ENCODE assay signal across 1 cellular context in the genomic region with DNA sequence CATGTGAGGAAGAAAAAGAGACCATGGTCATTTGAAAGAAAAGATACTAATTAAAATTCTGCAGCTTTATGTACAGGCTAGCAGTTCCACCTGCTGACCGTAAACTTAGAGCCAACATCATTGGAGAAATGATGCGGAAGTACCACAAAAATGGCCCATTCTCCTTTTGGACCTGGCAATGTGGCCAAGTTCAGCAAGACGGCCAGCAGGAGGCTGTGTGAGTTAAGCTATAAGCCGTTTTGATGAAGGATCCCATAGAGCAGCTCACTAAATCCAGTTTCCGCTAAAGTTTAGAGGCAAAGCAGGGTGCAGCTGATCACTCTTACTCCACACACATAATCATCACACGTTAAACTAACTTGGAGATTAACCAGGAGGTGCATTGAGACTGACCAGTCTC.
TF ChIP-seq lines count a peak whose summit lies in the region.

No MANE protein-coding gene starts in this region.

TF ChIP-seq in endothelial cell of umbilical vein, 7 proteins besides CTCF, POLR2A, EP300 and RAD21:
- no peak for TF ChIP-seq MYC (IDR thresholded peaks at IDR 0.05; ENCODE audit: low read depth, low read length)
- no peak for TF ChIP-seq POLR2AphosphoS5 (IDR thresholded peaks at IDR 0.05; ENCODE audit: insufficient read depth, low read depth, low read length)
